8 cellular contexts compared by ENCODE assay signal in the genomic region with DNA sequence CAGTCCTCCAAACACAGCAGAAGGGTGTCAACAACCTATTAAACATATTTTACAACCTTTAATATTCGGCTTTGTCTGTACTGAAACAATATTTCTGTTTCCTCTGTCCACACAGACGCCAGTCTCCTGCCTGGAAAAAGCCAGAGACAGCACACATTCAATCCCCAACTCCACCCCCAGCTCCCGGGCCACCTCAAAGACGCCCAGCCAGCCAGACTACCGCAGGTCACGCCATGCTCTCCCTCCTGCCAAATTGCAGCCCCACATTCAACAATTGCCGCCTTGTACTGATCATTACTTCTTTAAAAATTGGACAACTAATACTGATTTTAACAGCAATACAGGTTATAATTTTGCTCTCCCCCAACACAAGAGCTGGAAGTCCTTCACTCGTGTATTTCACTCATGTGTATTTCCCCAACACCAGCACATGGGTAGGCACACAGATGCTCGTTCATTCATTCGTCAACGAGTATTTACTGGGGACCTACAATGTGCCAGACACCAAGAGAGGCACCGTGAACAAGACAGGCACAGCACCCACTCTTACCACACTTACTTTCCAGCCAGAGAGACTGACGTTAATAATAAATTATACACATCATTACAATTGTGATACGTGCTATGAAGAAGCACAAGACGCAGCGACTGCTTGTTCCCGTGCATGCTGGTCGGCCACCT. TPM values are rescaled to one million over a fixed set of nuclear protein-coding genes. Genes with fewer than 3 reads are reported as not detected.
DNase-seq lines count a peak whose midpoint lies in the region; ATAC-seq lines count a peak whose summit lies in the region.

No MANE protein-coding gene starts in this region.

- H3K27me3 ChIP-seq in stomach smooth muscle (ENCODE audit: control insufficient read depth in 1 of 2, insufficient read depth in 2 of 2, low read length in 2 of 2), result no peaks in the 10 kb centered on the region

- H3K4me1 Mint-ChIP-seq in activated CD4-positive, alpha-beta T cell treated with anti-CD3 and anti-CD28 coated beads, Interleukin-2, amount 10 ng/mL, durations not matched to agents 24 days and 14 days, result peaks cover 37% of the 10 kb centered on the region
- H3K4me1 Mint-ChIP-seq in activated T-helper 2 cell treated with anti-CD3 and anti-CD28 coated beads, Interferon-gamma antibody, Interleukin-2, Interleukin-4, amounts not matched to agents 10 μg/mL and 5 μg/mL and 100 μg/mL, durations not matched to agents 14 hours and 24 hours and 36 hours (ENCODE audit: low read depth), result peaks cover 33% of the 10 kb centered on the region
- peaks cover 28 to 39% of the 10 kb centered on the region in 2 donors for H3K4me1 Mint-ChIP-seq in immature natural killer cell

- no peak for ATAC-seq in GM19324 (IDR thresholded peaks at IDR 0.05; ENCODE audit: low FRiP score, unreplicated experiment)

- peaks cover 14% of the 10 kb centered on the region for H3K4me1 ChIP-seq in stomach smooth muscle (ENCODE audit: control insufficient read depth, insufficient read depth, low read length)

- H3K9me3 Mint-ChIP-seq in activated CD4-positive, alpha-beta T cell treated with anti-CD3 and anti-CD28 coated beads, Interleukin-2, amount 10 ng/mL, durations not matched to agents 24 days and 14 days, result no peaks in the 10 kb centered on the region
- H3K9me3 Mint-ChIP-seq in activated T-helper 2 cell treated with anti-CD3 and anti-CD28 coated beads, Interferon-gamma antibody, Interleukin-2, Interleukin-4, amounts not matched to agents 10 μg/mL and 5 μg/mL and 100 μg/mL, durations not matched to agents 14 hours and 24 hours and 36 hours, result no peaks in the 10 kb centered on the region
- H3K9me3 Mint-ChIP-seq in immature natural killer cell, result no peaks in the 10 kb centered on the region

- DNase-seq in activated CD4-positive, alpha-beta T cell treated with anti-CD3 and anti-CD28 coated beads, Interleukin-2, amount 10 ng/mL, durations not matched to agents 24 days and 14 days, result no peak
- no peak for DNase-seq in activated CD4-positive, alpha-beta T cell treated with anti-CD3 and anti-CD28 coated beads for 48 hours
- DNase-seq in activated T-helper 2 cell treated with anti-CD3 and anti-CD28 coated beads, Interferon-gamma antibody, Interleukin-2, Interleukin-4, amounts not matched to agents 10 μg/mL and 5 μg/mL and 100 μg/mL, durations not matched to agents 14 hours and 24 hours and 36 hours (ENCODE audit: low spot score), result no peak
- DNase-seq in immature natural killer cell, result no peak
- DNase-seq in middle frontal gyrus (ENCODE audit: extremely low spot score, low spot score), result no peak
- DNase-seq in globus pallidus (ENCODE audit: low spot score), result no peak

- peak overlapping the region; percentile 88 for H3K27ac Mint-ChIP-seq in activated CD4-positive, alpha-beta T cell treated with anti-CD3 and anti-CD28 coated beads, Interleukin-2, amount 10 ng/mL, durations not matched to agents 24 days and 14 days
- H3K27ac Mint-ChIP-seq in activated T-helper 2 cell treated with anti-CD3 and anti-CD28 coated beads, Interferon-gamma antibody, Interleukin-2, Interleukin-4, amounts not matched to agents 10 μg/mL and 5 μg/mL and 100 μg/mL, durations not matched to agents 14 hours and 24 hours and 36 hours, result peak overlapping the region; percentile 85
- peak overlapping the region; percentile 93 to 99 (median 96) for H3K27ac Mint-ChIP-seq in immature natural killer cell

- no peaks in the 10 kb centered on the region for H3K36me3 ChIP-seq in stomach smooth muscle (ENCODE audit: control insufficient read depth in 2 of 2, insufficient read depth in 2 of 2, low read length in 2 of 2)

- H3K9ac ChIP-seq in stomach smooth muscle (ENCODE audit: low read length in 2 of 2), result peak overlapping the region in 1 of 2 donors; percentile 72

- peak overlapping the region; percentile 11 for H3K27ac ChIP-seq in stomach smooth muscle (ENCODE audit: low read length)

- H3K4me3 ChIP-seq in stomach smooth muscle (ENCODE audit: low read length in 2 of 2), result peak overlapping the region; percentile 89 to 96

- no peaks in the 10 kb centered on the region for H3K9me3 ChIP-seq in stomach smooth muscle (ENCODE audit: control insufficient read depth in 2 of 2, low read length in 2 of 2)

- intact Hi-C loops in activated CD4-positive, alpha-beta T cell treated with anti-CD3 and anti-CD28 coated beads, Interleukin-2, amount 10 ng/mL, durations not matched to agents 24 days and 14 days (cut with micrococcal nuclease), result loop anchor here (2.0 to 10.0 kb wide), 5 partner anchors 19 to 1229 kb away; a partner anchor contains a TSS
- intact Hi-C loops in activated T-helper 2 cell treated with anti-CD3 and anti-CD28 coated beads, Interferon-gamma antibody, Interleukin-2, Interleukin-4, amounts not matched to agents 10 μg/mL and 5 μg/mL and 100 μg/mL, durations not matched to agents 14 hours and 24 hours and 36 hours (cut with micrococcal nuclease), result loop anchor here (2.0 to 10.0 kb wide), 5 partner anchors 311 to 934 kb away; a partner anchor contains a TSS

- H3K36me3 Mint-ChIP-seq in activated CD4-positive, alpha-beta T cell treated with anti-CD3 and anti-CD28 coated beads, Interleukin-2, amount 10 ng/mL, durations not matched to agents 24 days and 14 days (ENCODE audit: low read depth), result peaks cover under 1% of the 10 kb centered on the region
- peaks cover 3% of the 10 kb centered on the region for H3K36me3 Mint-ChIP-seq in activated T-helper 2 cell treated with anti-CD3 and anti-CD28 coated beads, Interferon-gamma antibody, Interleukin-2, Interleukin-4, amounts not matched to agents 10 μg/mL and 5 μg/mL and 100 μg/mL, durations not matched to agents 14 hours and 24 hours and 36 hours (ENCODE audit: low read depth)
- H3K36me3 Mint-ChIP-seq in immature natural killer cell, result peaks cover 0 to under 1% (median 0%) of the 10 kb centered on the region in 3 donors

- peak overlapping the region; percentile 90 for H3K4me3 Mint-ChIP-seq in activated CD4-positive, alpha-beta T cell treated with anti-CD3 and anti-CD28 coated beads, Interleukin-2, amount 10 ng/mL, durations not matched to agents 24 days and 14 days
- peak overlapping the region; percentile 90 for H3K4me3 Mint-ChIP-seq in activated T-helper 2 cell treated with anti-CD3 and anti-CD28 coated beads, Interferon-gamma antibody, Interleukin-2, Interleukin-4, amounts not matched to agents 10 μg/mL and 5 μg/mL and 100 μg/mL, durations not matched to agents 14 hours and 24 hours and 36 hours (ENCODE audit: low read depth)
- peak overlapping the region; percentile 85 to 100 (median 98) for H3K4me3 Mint-ChIP-seq in immature natural killer cell

- H3K27me3 Mint-ChIP-seq in activated CD4-positive, alpha-beta T cell treated with anti-CD3 and anti-CD28 coated beads, Interleukin-2, amount 10 ng/mL, durations not matched to agents 24 days and 14 days, result peaks cover under 1% of the 10 kb centered on the region
- no peaks in the 10 kb centered on the region for H3K27me3 Mint-ChIP-seq in activated T-helper 2 cell treated with anti-CD3 and anti-CD28 coated beads, Interferon-gamma antibody, Interleukin-2, Interleukin-4, amounts not matched to agents 10 μg/mL and 5 μg/mL and 100 μg/mL, durations not matched to agents 14 hours and 24 hours and 36 hours (ENCODE audit: low read depth)
- peaks cover 4 to 13% (median 7%) of the 10 kb centered on the region in 3 donors for H3K27me3 Mint-ChIP-seq in immature natural killer cell (ENCODE audit: low read depth in 3 of 3)

RNA-seq across cellular contexts. Expression of a gene that starts 1.1 kb away (rescaled TPM):
- 26.2 and 35.8 TPM in 2 replicates for total RNA-seq in activated CD4-positive, alpha-beta T cell treated with anti-CD3 and anti-CD28 coated beads, Interleukin-2, amount 10 ng/mL, durations not matched to agents 24 days and 14 days
- total RNA-seq in activated T-helper 2 cell treated with anti-CD3 and anti-CD28 coated beads, Interferon-gamma antibody, Interleukin-2, Interleukin-4, amounts not matched to agents 10 μg/mL and 5 μg/mL and 100 μg/mL, durations not matched to agents 14 hours and 24 hours and 36 hours, result 39.5 and 43.9 TPM in 2 replicates
- polyA plus RNA-seq in immature natural killer cell, result 100 to 1,000 TPM in 1 of 3 donors, 10 to 100 TPM in 2; 52.0 to 104 (median 68.3) TPM

RNA-seq across cellular contexts. Expression of a gene that starts 34.3 kb away (rescaled TPM):
- total RNA-seq in activated CD4-positive, alpha-beta T cell treated with anti-CD3 and anti-CD28 coated beads, Interleukin-2, amount 10 ng/mL, durations not matched to agents 24 days and 14 days, result 0.36 and 0.56 TPM in 2 replicates
- total RNA-seq in activated T-helper 2 cell treated with anti-CD3 and anti-CD28 coated beads, Interferon-gamma antibody, Interleukin-2, Interleukin-4, amounts not matched to agents 10 μg/mL and 5 μg/mL and 100 μg/mL, durations not matched to agents 14 hours and 24 hours and 36 hours, result 0.34 and 0.60 TPM in 2 replicates
- not detected for polyA plus RNA-seq in immature natural killer cell
